In genomic region chr2:57849843-57850242, GRCh38 we compare ENCODE assay signal across 35 cellular contexts.
"Had no signal": no experiment of that assay in that cellular context is flagged by ENCODE, and none has a peak within 500 bp of the region (broad histone marks: within the 10 kb centered on the region; RNA-seq: fewer than 3 reads in every experiment).

No MANE protein-coding gene starts in this region.

- H3K36me3 ChIP-seq: adrenal gland, gastrocnemius medialis, WERI-Rb-1 had no signal

- H3K27me3 Mint-ChIP-seq: activated B cell treated with CpG ODN at 0.5 μM for 24 hours; activated CD8-positive, alpha-beta T cell treated with anti-CD3 and anti-CD28 coated beads for 36 hours; activated naive CD4-positive, alpha-beta T cell treated with anti-CD3 and anti-CD28 coated beads, Interleukin-2, amount 50 U/mL, for 24 hours; activated naive CD8-positive, alpha-beta T cell treated with anti-CD3 and anti-CD28 coated beads for 36 hours; activated naive CD8-positive, alpha-beta T cell treated with anti-CD3 and anti-CD28 coated beads, Interleukin-2, amount 50 U/mL, for 24 hours; dendritic cell treated with granulocyte-macrophage colony-stimulating factor and Interleukin-4, amounts not matched to agents 40 ng/mL and 50 ng/mL, for 4 days; T-helper 17 cell had no signal

- H3K27ac ChIP-seq: adrenal gland, body of pancreas, coronary artery, dorsolateral prefrontal cortex, gastrocnemius medialis, WERI-Rb-1 had no signal

- H3K4me1 ChIP-seq: adrenal gland, body of pancreas, gastrocnemius medialis had no signal

- H3K36me3 Mint-ChIP-seq: activated naive CD4-positive, alpha-beta T cell treated with anti-CD3 and anti-CD28 coated beads, Interleukin-2, amount 50 U/mL, for 24 hours; activated naive CD8-positive, alpha-beta T cell treated with anti-CD3 and anti-CD28 coated beads for 36 hours had no signal

- ATAC-seq: activated CD4-positive, CD25-positive, alpha-beta regulatory T cell treated with anti-CD3 and anti-CD28 coated beads, Interleukin-2, amount 50 U/mL, for 24 hours; activated CD8-positive, alpha-beta T cell treated with anti-CD3 and anti-CD28 coated beads for 36 hours; activated naive CD8-positive, alpha-beta T cell treated with anti-CD3 and anti-CD28 coated beads, Interleukin-2, amount 50 U/mL, for 24 hours; body of pancreas; esophagus mucosa; gastrocnemius medialis; T-helper 17 cell had no signal

- H3K27me3 ChIP-seq: adrenal gland, body of pancreas, dorsolateral prefrontal cortex, gastrocnemius medialis had no signal

- DNase-seq: activated B cell treated with CpG ODN at 0.5 μM for 24 hours; activated CD4-positive, alpha-beta T cell treated with anti-CD3 and anti-CD28 coated beads for 48 hours; activated CD4-positive, alpha-beta T cell treated with anti-CD3 and anti-CD28 coated beads, Interleukin-2, amount 50 U/mL, for 1 hour; activated CD4-positive, alpha-beta T cell treated with anti-CD3 and anti-CD28 coated beads, Interleukin-2, amount 50 U/mL, for 48 hours; activated CD8-positive, alpha-beta memory T cell treated with anti-CD3 and anti-CD28 coated beads for 24 hours; activated CD8-positive, alpha-beta T cell treated with anti-CD3 and anti-CD28 coated beads for 36 hours; activated effector memory CD4-positive, alpha-beta T cell treated with anti-CD3 and anti-CD28 coated beads, Interleukin-2, amount 50 U/mL, for 16 hours; activated naive CD4-positive, alpha-beta T cell treated with anti-CD3 and anti-CD28 coated beads for 36 hours; activated naive CD8-positive, alpha-beta T cell treated with anti-CD3 and anti-CD28 coated beads for 36 hours; activated naive CD8-positive, alpha-beta T cell treated with anti-CD3 and anti-CD28 coated beads, Interleukin-2, amount 50 U/mL, for 24 hours; activated T-cell treated with anti-CD3 and anti-CD28 coated beads, Interleukin-2, amount 50 U/mL, for 48 hours; adrenal gland; amygdala; aorta; body of pancreas; central memory CD4-positive, alpha-beta T cell; cerebellar nuclear complex; effector memory CD4-positive, alpha-beta T cell; endodermal cell; foreskin fibroblast; gastrocnemius medialis; glutamatergic neuron; T-helper 1 cell; T-helper 17 cell; T1000; WERI-Rb-1 had no signal

- H3K27ac Mint-ChIP-seq: activated B cell treated with CpG ODN at 0.5 μM for 24 hours; activated CD8-positive, alpha-beta T cell treated with anti-CD3 and anti-CD28 coated beads for 36 hours; activated naive CD4-positive, alpha-beta T cell treated with anti-CD3 and anti-CD28 coated beads for 36 hours; activated naive CD4-positive, alpha-beta T cell treated with anti-CD3 and anti-CD28 coated beads, Interleukin-2, amount 50 U/mL, for 24 hours; activated naive CD8-positive, alpha-beta T cell treated with anti-CD3 and anti-CD28 coated beads for 36 hours; activated naive CD8-positive, alpha-beta T cell treated with anti-CD3 and anti-CD28 coated beads, Interleukin-2, amount 50 U/mL, for 24 hours; activated T-helper 1 cell treated with anti-CD3 and anti-CD28 coated beads, Interleukin-12 subunit alpha, Interleukin-12 subunit beta, Interleukin-2, Interleukin-4 antibody, amounts not matched to agents 30 ng/mL and 10 ng/mL and 1 ng/mL, durations not matched to agents 14 hours and 24 hours and 36 hours; activated T-helper 2 cell treated with anti-CD3 and anti-CD28 coated beads, Interferon-gamma antibody, Interleukin-2, Interleukin-4, amounts not matched to agents 10 μg/mL and 5 μg/mL and 100 μg/mL, durations not matched to agents 14 hours and 24 hours and 36 hours; dendritic cell treated with granulocyte-macrophage colony-stimulating factor and Interleukin-4, amounts not matched to agents 40 ng/mL and 50 ng/mL, for 4 days; endodermal cell; T-helper 17 cell; T-helper 2 cell treated with Interferon-gamma antibody and Interleukin-4, amounts not matched to agents 5 μg/mL and 100 μg/mL, for 36 hours had no signal

- H3K4me3 ChIP-seq: adrenal gland, body of pancreas, coronary artery, dorsolateral prefrontal cortex, gastrocnemius medialis had no signal

- H3K9me3 Mint-ChIP-seq: activated CD8-positive, alpha-beta T cell treated with anti-CD3 and anti-CD28 coated beads for 36 hours; activated T-helper 1 cell treated with anti-CD3 and anti-CD28 coated beads, Interleukin-12 subunit alpha, Interleukin-12 subunit beta, Interleukin-2, Interleukin-4 antibody, amounts not matched to agents 30 ng/mL and 10 ng/mL and 1 ng/mL, durations not matched to agents 14 hours and 24 hours and 36 hours; activated T-helper 2 cell treated with anti-CD3 and anti-CD28 coated beads, Interferon-gamma antibody, Interleukin-2, Interleukin-4, amounts not matched to agents 10 μg/mL and 5 μg/mL and 100 μg/mL, durations not matched to agents 14 hours and 24 hours and 36 hours; endodermal cell; T-helper 2 cell treated with Interferon-gamma antibody and Interleukin-4, amounts not matched to agents 5 μg/mL and 100 μg/mL, for 36 hours had no signal

- H3K4me3 Mint-ChIP-seq: activated B cell treated with CpG ODN at 0.5 μM for 24 hours; activated CD8-positive, alpha-beta T cell treated with anti-CD3 and anti-CD28 coated beads for 36 hours; activated naive CD4-positive, alpha-beta T cell treated with anti-CD3 and anti-CD28 coated beads for 36 hours; activated naive CD4-positive, alpha-beta T cell treated with anti-CD3 and anti-CD28 coated beads, Interleukin-2, amount 50 U/mL, for 24 hours; activated naive CD8-positive, alpha-beta T cell treated with anti-CD3 and anti-CD28 coated beads for 36 hours; activated naive CD8-positive, alpha-beta T cell treated with anti-CD3 and anti-CD28 coated beads, Interleukin-2, amount 50 U/mL, for 24 hours; activated T-helper 1 cell treated with anti-CD3 and anti-CD28 coated beads, Interleukin-12 subunit alpha, Interleukin-12 subunit beta, Interleukin-2, Interleukin-4 antibody, amounts not matched to agents 30 ng/mL and 10 ng/mL and 1 ng/mL, durations not matched to agents 14 hours and 24 hours and 36 hours; dendritic cell treated with granulocyte-macrophage colony-stimulating factor and Interleukin-4, amounts not matched to agents 40 ng/mL and 50 ng/mL, for 4 days; endodermal cell; T-helper 17 cell; T-helper 2 cell treated with Interferon-gamma antibody and Interleukin-4, amounts not matched to agents 5 μg/mL and 100 μg/mL, for 36 hours had no signal

- H3K9me3 ChIP-seq: adrenal gland, body of pancreas, gastrocnemius medialis had no signal

- H3K4me1 Mint-ChIP-seq: activated naive CD4-positive, alpha-beta T cell treated with anti-CD3 and anti-CD28 coated beads, Interleukin-2, amount 50 U/mL, for 24 hours; activated naive CD8-positive, alpha-beta T cell treated with anti-CD3 and anti-CD28 coated beads for 36 hours; activated naive CD8-positive, alpha-beta T cell treated with anti-CD3 and anti-CD28 coated beads, Interleukin-2, amount 50 U/mL, for 24 hours; endodermal cell had no signal
